1 cellular context compared by ENCODE assay signal in the genomic region with DNA sequence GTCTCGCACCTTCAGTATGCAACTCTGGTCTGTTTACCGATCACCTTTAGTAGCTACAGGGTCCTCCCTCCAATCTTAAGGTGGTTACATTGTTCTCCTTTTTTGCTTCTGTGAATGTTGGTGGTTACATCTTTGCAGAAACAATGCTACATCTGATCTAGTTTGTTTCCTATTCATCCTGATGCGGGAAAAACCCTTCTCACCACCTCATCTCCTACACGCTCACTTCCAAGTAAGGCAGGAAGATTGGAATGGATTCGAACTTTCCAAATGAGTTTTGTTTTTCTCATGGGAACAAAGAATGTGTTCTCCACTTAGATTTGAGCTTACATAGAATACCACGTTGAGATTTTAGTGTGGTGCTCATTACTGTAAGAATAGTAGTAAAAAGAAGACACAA.
TF ChIP-seq lines count a peak whose summit lies in the region.

No MANE protein-coding gene starts in this region.

TF ChIP-seq in H1, 55 proteins besides CTCF, POLR2A, EP300 and RAD21:
- TF ChIP-seq, protein P1, sequence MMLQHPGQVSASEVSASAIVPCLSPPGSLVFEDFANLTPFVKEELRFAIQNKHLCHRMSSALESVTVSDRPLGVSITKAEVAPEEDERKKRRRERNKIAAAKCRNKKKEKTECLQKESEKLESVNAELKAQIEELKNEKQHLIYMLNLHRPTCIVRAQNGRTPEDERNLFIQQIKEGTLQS (IDR thresholded peaks at IDR 0.05; ENCODE audit: insufficient read depth, low read depth, low read length): no peak
- no peak for TF ChIP-seq NRF1 (IDR thresholded peaks at IDR 0.05; ENCODE audit: low read depth, low read length)
